ENCODE assay signal across 17 cellular contexts in the genomic region with DNA sequence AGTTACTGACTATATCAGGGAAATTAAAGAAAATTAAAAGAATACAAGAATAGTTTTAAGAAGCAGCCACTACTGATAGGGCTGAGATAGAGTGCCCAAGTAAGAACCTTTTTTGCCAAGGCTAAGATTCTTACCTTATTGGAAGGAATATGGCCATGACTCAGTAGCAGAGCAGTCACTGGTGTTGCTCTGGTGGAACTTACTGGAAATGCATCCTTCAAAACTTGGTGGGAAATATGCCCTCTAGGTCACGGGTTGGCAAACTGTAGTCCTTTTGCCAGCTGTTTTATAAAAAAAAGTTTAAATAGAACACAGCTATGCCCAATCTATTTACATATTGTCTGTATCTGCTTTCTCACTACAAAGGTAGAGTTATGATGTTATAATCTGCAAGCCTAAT. TPM values are rescaled to one million over a fixed set of nuclear protein-coding genes. Genes with fewer than 3 reads are reported as not detected.
DNase-seq lines count a peak whose midpoint lies in the region; ATAC-seq and TF ChIP-seq lines count a peak whose summit lies in the region.
"Had no signal": no experiment of that assay in that cellular context is flagged by ENCODE, and none has a peak within 500 bp of the region (broad histone marks: within the 10 kb centered on the region; RNA-seq: fewer than 3 reads in every experiment).

No MANE protein-coding gene starts in this region.

- no peak overlapping the region for H3K27ac ChIP-seq in gastroesophageal sphincter
- H3K27ac ChIP-seq: hepatocyte, parathyroid adenoma had no signal

- no peak for TF ChIP-seq POLR2A in gastroesophageal sphincter (IDR thresholded peaks at IDR 0.05)

- no peak for TF ChIP-seq CTCF in gastroesophageal sphincter (IDR thresholded peaks at IDR 0.05)

- no peaks in the 10 kb centered on the region for H3K27me3 Mint-ChIP-seq in stimulated activated naive CD8-positive, alpha-beta T cell treated with anti-CD3 and anti-CD28 coated beads, Interleukin-15, amount 100 ng/mL, for 72 hours

- no peaks in the 10 kb centered on the region for H3K9me3 Mint-ChIP-seq in stimulated activated naive CD8-positive, alpha-beta T cell treated with anti-CD3 and anti-CD28 coated beads, Interleukin-15, amount 100 ng/mL, for 72 hours
- H3K9me3 Mint-ChIP-seq: stimulated activated effector memory CD8-positive, alpha-beta T cell treated with anti-CD3 and anti-CD28 coated beads, Interleukin-12 subunit alpha, Interleukin-12 subunit beta, amount 100 ng/mL, for 72 hours had no signal

- no peak overlapping the region for H3K27ac Mint-ChIP-seq in stimulated activated naive CD8-positive, alpha-beta T cell treated with anti-CD3 and anti-CD28 coated beads, Interleukin-15, amount 100 ng/mL, for 72 hours
- H3K27ac Mint-ChIP-seq: activated naive CD4-positive, alpha-beta T cell treated with anti-CD3 and anti-CD28 coated beads, Interleukin-2, amount 50 U/mL, for 72 hours; stimulated activated effector memory CD8-positive, alpha-beta T cell treated with anti-CD3 and anti-CD28 coated beads, Interleukin-12 subunit alpha, Interleukin-12 subunit beta, amount 100 ng/mL, for 72 hours had no signal

- no peak for DNase-seq in stimulated activated naive CD8-positive, alpha-beta T cell treated with anti-CD3 and anti-CD28 coated beads, Interleukin-15, amount 100 ng/mL, for 72 hours
- no peak for DNase-seq in stimulated activated naive CD8-positive, alpha-beta T cell treated with anti-CD3 and anti-CD28 coated beads, Interleukin-15, Interleukin-2, amounts not matched to agents 100 U/mL and 50 U/mL, for 24 hours
- DNase-seq in RPMI7951 (ENCODE audit: low read depth) (peak; percentile 26), fibroblast of peridontal ligament (ENCODE audit: extremely low read depth) (peak; percentile 26)
- no peak for DNase-seq in effector CD4-positive, alpha-beta T cell
- DNase-seq: C1 segment of cervical spinal cord; NCI-H1092; NCI-H510A; RPMI8226; stimulated activated CD4-positive, alpha-beta T cell treated with anti-CD3 and anti-CD28 coated beads, Interleukin-2, amount 100 ng/mL, for 24 hours had no signal

- H3K27me3 ChIP-seq in gastroesophageal sphincter = no peaks in the 10 kb centered on the region
- H3K27me3 ChIP-seq: hepatocyte had no signal

- no peaks in the 10 kb centered on the region for H3K36me3 ChIP-seq in gastroesophageal sphincter

- peak; percentile 40 for ATAC-seq in stimulated activated naive CD8-positive, alpha-beta T cell treated with anti-CD3 and anti-CD28 coated beads, Interleukin-15, amount 100 ng/mL, for 72 hours
- no peak for ATAC-seq in stimulated activated naive CD8-positive, alpha-beta T cell treated with anti-CD3 and anti-CD28 coated beads, Interleukin-15, Interleukin-2, amounts not matched to agents 100 U/mL and 50 U/mL, for 24 hours
- ATAC-seq in gastroesophageal sphincter (no peak), HG03097 (IDR thresholded peaks at IDR 0.05; ENCODE audit: low FRiP score, unreplicated experiment) (no peak), GM21360 (IDR thresholded peaks at IDR 0.05; ENCODE audit: unreplicated experiment) (no peak)
- ATAC-seq: stimulated activated effector memory CD8-positive, alpha-beta T cell treated with anti-CD3 and anti-CD28 coated beads, Interleukin-12 subunit alpha, Interleukin-12 subunit beta, amount 100 ng/mL, for 72 hours had no signal

- peaks cover 0 to 60% (median 4%) of the 10 kb centered on the region in 3 donors for H3K4me1 ChIP-seq in gastroesophageal sphincter

- H3K4me3 Mint-ChIP-seq in stimulated activated naive CD8-positive, alpha-beta T cell treated with anti-CD3 and anti-CD28 coated beads, Interleukin-15, amount 100 ng/mL, for 72 hours = no peak overlapping the region
- H3K4me3 Mint-ChIP-seq: stimulated activated effector memory CD8-positive, alpha-beta T cell treated with anti-CD3 and anti-CD28 coated beads, Interleukin-12 subunit alpha, Interleukin-12 subunit beta, amount 100 ng/mL, for 72 hours had no signal

- TF ChIP-seq EP300 in gastroesophageal sphincter (IDR thresholded peaks at IDR 0.05) = no peak

- 57 to 88% methylated on average over 1 of the region's 1 CpG for WGBS in gastroesophageal sphincter (ENCODE audit: low coverage in 1 of 2), 2 donors

- H3K4me3 ChIP-seq in gastroesophageal sphincter = no peak overlapping the region
- H3K4me3 ChIP-seq: hepatocyte had no signal

- H3K9me3 ChIP-seq in gastroesophageal sphincter = no peaks in the 10 kb centered on the region

- H3K4me1 Mint-ChIP-seq in stimulated activated naive CD8-positive, alpha-beta T cell treated with anti-CD3 and anti-CD28 coated beads, Interleukin-15, amount 100 ng/mL, for 72 hours = peaks cover 91% of the 10 kb centered on the region

RNA-seq across cellular contexts. Expression of gene HSF2, which starts 6.0 kb away (rescaled TPM):
- 17.3 and 22.5 TPM in 2 replicates for total RNA-seq in RPMI7951 (2014; rRNA removed; shearing (Covaris generic))
- 10 to 100 TPM; 21.1 to 37.1 (median 30.7) TPM for total RNA-seq in gastroesophageal sphincter

Comparison
In these comparisons a context has a peak if more than half of its experiments do, and no peak if none do; other contexts are left out.
1. DNase-seq: peak in RPMI7951 (single experiment) and fibroblast of peridontal ligament (single experiment); none in stimulated activated naive CD8-positive, alpha-beta T cell treated with anti-CD3 and anti-CD28 coated beads, Interleukin-15, amount 100 ng/mL, for 72 hours (0 of 2), stimulated activated naive CD8-positive, alpha-beta T cell treated with anti-CD3 and anti-CD28 coated beads, Interleukin-15, Interleukin-2, amounts not matched to agents 100 U/mL and 50 U/mL, for 24 hours (single experiment) and effector CD4-positive, alpha-beta T cell (single experiment).